32 cellular contexts compared by ENCODE assay signal in genomic region chr10:71687480-71687879, GRCh38. TPM values are rescaled to one million over a fixed set of nuclear protein-coding genes. Genes with fewer than 3 reads are reported as not detected.
"Had no signal": no experiment of that assay in that cellular context is flagged by ENCODE, and none has a peak within 500 bp of the region (broad histone marks: within the 10 kb centered on the region; RNA-seq: fewer than 3 reads in every experiment).

No MANE protein-coding gene starts in this region.

- DNase-seq: activated CD4-positive, alpha-beta memory T cell treated with anti-CD3 and anti-CD28 coated beads, Interleukin-2, amount 10 ng/mL, durations not matched to agents 7 days and 5 days; activated CD4-positive, alpha-beta T cell treated with anti-CD3 and anti-CD28 coated beads for 1 hour; activated CD4-positive, alpha-beta T cell treated with anti-CD3 and anti-CD28 coated beads for 48 hours; activated CD4-positive, CD25-positive, alpha-beta regulatory T cell; activated CD8-positive, alpha-beta memory T cell treated with anti-CD3 and anti-CD28 coated beads for 24 hours; activated CD8-positive, alpha-beta memory T cell treated with anti-CD3 and anti-CD28 coated beads, Interleukin-2, amount 10 ng/mL, durations not matched to agents 7 days and 5 days; activated CD8-positive, alpha-beta memory T cell treated with anti-CD3 and anti-CD28 coated beads, Interleukin-2, amount 50 U/mL, for 48 hours; activated effector memory CD4-positive, alpha-beta T cell treated with anti-CD3 and anti-CD28 coated beads, Interleukin-2, amount 50 U/mL, for 16 hours; activated naive CD4-positive, alpha-beta T cell; activated naive CD4-positive, alpha-beta T cell treated with anti-CD3 and anti-CD28 coated beads, Interleukin-2, amount 50 U/mL, for 16 hours; activated naive CD8-positive, alpha-beta T cell treated with anti-CD3 and anti-CD28 coated beads for 36 hours; activated T-cell treated with anti-CD3 and anti-CD28 coated beads, Interleukin-2, amount 50 U/mL, for 72 hours; amniotic stem cell; aorta; NCI-H1092 treated with DMSO at 0.1 percent for 48 hours; NCI-H187; NCI-H2029 treated with DMSO at 0.1 percent for 48 hours; NCI-H2227 treated with DMSO at 0.1 percent for 48 hours; NCI-H446; NCI-H510A treated with DMSO at 0.1 percent for 48 hours; NCI-H526 treated with DMSO at 0.1 percent for 48 hours; PC-9; SW 1271; T-helper 1 cell; T1000; WERI-Rb-1 had no signal

- H3K4me3 ChIP-seq: cardiac muscle cell, K562, PC-9 had no signal

- H3K27ac Mint-ChIP-seq: activated CD4-positive, alpha-beta memory T cell treated with anti-CD3 and anti-CD28 coated beads, Interleukin-2, amount 10 ng/mL, durations not matched to agents 7 days and 5 days had no signal

- H3K4me3 Mint-ChIP-seq: activated CD4-positive, alpha-beta memory T cell treated with anti-CD3 and anti-CD28 coated beads, Interleukin-2, amount 10 ng/mL, durations not matched to agents 7 days and 5 days; activated CD8-positive, alpha-beta memory T cell treated with anti-CD3 and anti-CD28 coated beads, Interleukin-2, amount 10 ng/mL, durations not matched to agents 7 days and 5 days; activated T-cell treated with anti-CD3 and anti-CD28 coated beads, Interleukin-2, amount 50 U/mL, for 72 hours; activated T-helper 17 cell treated with anti-CD3 and anti-CD28 coated beads, Interleukin-2, amount 50 U/mL, for 72 hours had no signal

- H3K4me1 Mint-ChIP-seq: activated CD8-positive, alpha-beta memory T cell treated with anti-CD3 and anti-CD28 coated beads, Interleukin-2, amount 10 ng/mL, durations not matched to agents 7 days and 5 days had no signal

- H3K27ac ChIP-seq: PC-9, RWPE1, WERI-Rb-1 had no signal

- H3K36me3 ChIP-seq: cardiac muscle cell had no signal

- H3K27me3 Mint-ChIP-seq: activated CD4-positive, alpha-beta memory T cell treated with anti-CD3 and anti-CD28 coated beads, Interleukin-2, amount 10 ng/mL, durations not matched to agents 7 days and 5 days; activated CD8-positive, alpha-beta memory T cell treated with anti-CD3 and anti-CD28 coated beads, Interleukin-2, amount 10 ng/mL, durations not matched to agents 7 days and 5 days; activated naive CD8-positive, alpha-beta T cell treated with anti-CD3 and anti-CD28 coated beads for 36 hours; activated T-helper 17 cell treated with anti-CD3 and anti-CD28 coated beads, Interleukin-2, amount 50 U/mL, for 72 hours had no signal

- ATAC-seq: activated CD8-positive, alpha-beta memory T cell treated with anti-CD3 and anti-CD28 coated beads, Interleukin-2, amount 10 ng/mL, durations not matched to agents 7 days and 5 days; activated T-cell treated with anti-CD3 and anti-CD28 coated beads, Interleukin-2, amount 50 U/mL, for 72 hours; activated T-helper 17 cell treated with anti-CD3 and anti-CD28 coated beads, Interleukin-2, amount 50 U/mL, for 72 hours; K562; Right ventricle myocardium inferior had no signal

RNA-seq across cellular contexts. Expression of gene C10orf105, which starts 32.1 kb away (rescaled TPM):
- total RNA-seq: M059J, PC-9 had no signal
- polyA plus RNA-seq: aorta, cardiac muscle cell had no signal
